In the genomic region with DNA sequence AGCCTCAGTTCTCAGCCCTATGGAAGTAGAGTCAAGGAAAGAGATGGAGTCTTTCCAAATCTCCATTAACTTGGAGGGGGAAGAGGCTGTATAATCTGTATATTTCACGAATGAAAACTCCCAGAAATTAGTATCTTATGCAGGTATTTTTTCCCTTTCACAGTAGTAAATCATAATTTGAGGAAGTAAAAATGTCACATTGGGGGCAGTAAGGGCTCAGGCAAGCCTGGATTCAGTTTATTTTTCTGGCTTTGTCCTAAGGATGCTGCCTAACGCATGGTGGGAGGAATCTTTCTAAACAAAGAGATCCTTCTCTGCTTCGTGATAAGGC, we compare ENCODE assay signal across 2 cellular contexts.
TF ChIP-seq lines count a peak whose summit lies in the region.

No MANE protein-coding gene starts in this region.

TF ChIP-seq in IMR-90, 13 proteins besides CTCF, POLR2A, EP300 and RAD21:
- TF ChIP-seq SMC3 (IDR thresholded peaks at IDR 0.05; ENCODE audit: low read depth, low read length) (no peak), MXI1 (IDR thresholded peaks at IDR 0.05; ENCODE audit: borderline replicate concordance, low read depth, low read length) (no peak), CEBPB (IDR thresholded peaks at IDR 0.05; ENCODE audit: low read depth, low read length) (no peak), MAFK (IDR thresholded peaks at IDR 0.05; ENCODE audit: low read depth, low read length) (no peak), NFE2L2 (IDR thresholded peaks at IDR 0.05; ENCODE audit: low read depth, low read length) (no peak), FOS (IDR thresholded peaks at IDR 0.05; ENCODE audit: low read depth, low read length) (no peak), RCOR1 (IDR thresholded peaks at IDR 0.05; ENCODE audit: insufficient replicate concordance, low read length) (no peak), MAZ (IDR thresholded peaks at IDR 0.05; ENCODE audit: borderline replicate concordance, low read depth, low read length) (no peak), CHD1 (IDR thresholded peaks at IDR 0.05; ENCODE audit: low read depth, low read length) (no peak), BHLHE40 (IDR thresholded peaks at IDR 0.05; ENCODE audit: low read depth, low read length) (no peak)
- TF ChIP-seq, protein P1, sequence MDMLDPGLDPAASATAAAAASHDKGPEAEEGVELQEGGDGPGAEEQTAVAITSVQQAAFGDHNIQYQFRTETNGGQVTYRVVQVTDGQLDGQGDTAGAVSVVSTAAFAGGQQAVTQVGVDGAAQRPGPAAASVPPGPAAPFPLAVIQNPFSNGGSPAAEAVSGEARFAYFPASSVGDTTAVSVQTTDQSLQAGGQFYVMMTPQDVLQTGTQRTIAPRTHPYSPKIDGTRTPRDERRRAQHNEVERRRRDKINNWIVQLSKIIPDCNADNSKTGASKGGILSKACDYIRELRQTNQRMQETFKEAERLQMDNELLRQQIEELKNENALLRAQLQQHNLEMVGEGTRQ (IDR thresholded peaks at IDR 0.05; ENCODE audit: low read depth, low read length): no peak
- TF ChIP-seq, protein P2, sequence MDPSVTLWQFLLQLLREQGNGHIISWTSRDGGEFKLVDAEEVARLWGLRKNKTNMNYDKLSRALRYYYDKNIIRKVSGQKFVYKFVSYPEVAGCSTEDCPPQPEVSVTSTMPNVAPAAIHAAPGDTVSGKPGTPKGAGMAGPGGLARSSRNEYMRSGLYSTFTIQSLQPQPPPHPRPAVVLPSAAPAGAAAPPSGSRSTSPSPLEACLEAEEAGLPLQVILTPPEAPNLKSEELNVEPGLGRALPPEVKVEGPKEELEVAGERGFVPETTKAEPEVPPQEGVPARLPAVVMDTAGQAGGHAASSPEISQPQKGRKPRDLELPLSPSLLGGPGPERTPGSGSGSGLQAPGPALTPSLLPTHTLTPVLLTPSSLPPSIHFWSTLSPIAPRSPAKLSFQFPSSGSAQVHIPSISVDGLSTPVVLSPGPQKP (IDR thresholded peaks at IDR 0.05; ENCODE audit: borderline replicate concordance, low read depth, low read length): no peak

TF ChIP-seq in HepG2, 621 proteins besides CTCF, POLR2A, EP300 and RAD21 (continues in another document):
- no peak for TF ChIP-seq HMG20B (CRISPR knock-in tag; conservative IDR thresholded peaks at IDR 0.05)
- TF ChIP-seq, protein P3, sequence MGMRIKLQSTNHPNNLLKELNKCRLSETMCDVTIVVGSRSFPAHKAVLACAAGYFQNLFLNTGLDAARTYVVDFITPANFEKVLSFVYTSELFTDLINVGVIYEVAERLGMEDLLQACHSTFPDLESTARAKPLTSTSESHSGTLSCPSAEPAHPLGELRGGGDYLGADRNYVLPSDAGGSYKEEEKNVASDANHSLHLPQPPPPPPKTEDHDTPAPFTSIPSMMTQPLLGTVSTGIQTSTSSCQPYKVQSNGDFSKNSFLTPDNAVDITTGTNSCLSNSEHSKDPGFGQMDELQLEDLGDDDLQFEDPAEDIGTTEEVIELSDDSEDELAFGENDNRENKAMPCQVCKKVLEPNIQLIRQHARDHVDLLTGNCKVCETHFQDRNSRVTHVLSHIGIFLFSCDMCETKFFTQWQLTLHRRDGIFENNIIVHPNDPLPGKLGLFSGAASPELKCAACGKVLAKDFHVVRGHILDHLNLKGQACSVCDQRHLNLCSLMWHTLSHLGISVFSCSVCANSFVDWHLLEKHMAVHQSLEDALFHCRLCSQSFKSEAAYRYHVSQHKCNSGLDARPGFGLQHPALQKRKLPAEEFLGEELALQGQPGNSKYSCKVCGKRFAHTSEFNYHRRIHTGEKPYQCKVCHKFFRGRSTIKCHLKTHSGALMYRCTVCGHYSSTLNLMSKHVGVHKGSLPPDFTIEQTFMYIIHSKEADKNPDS (CRISPR knock-in tag; IDR thresholded peaks at IDR 0.05): no peak
- TF ChIP-seq FOXC1 (CRISPR knock-in tag; IDR thresholded peaks at IDR 0.05; ENCODE audit: borderline replicate concordance): peak; percentile 9; the same call in 1 of the 2 replicates
- TF ChIP-seq, protein P4, sequence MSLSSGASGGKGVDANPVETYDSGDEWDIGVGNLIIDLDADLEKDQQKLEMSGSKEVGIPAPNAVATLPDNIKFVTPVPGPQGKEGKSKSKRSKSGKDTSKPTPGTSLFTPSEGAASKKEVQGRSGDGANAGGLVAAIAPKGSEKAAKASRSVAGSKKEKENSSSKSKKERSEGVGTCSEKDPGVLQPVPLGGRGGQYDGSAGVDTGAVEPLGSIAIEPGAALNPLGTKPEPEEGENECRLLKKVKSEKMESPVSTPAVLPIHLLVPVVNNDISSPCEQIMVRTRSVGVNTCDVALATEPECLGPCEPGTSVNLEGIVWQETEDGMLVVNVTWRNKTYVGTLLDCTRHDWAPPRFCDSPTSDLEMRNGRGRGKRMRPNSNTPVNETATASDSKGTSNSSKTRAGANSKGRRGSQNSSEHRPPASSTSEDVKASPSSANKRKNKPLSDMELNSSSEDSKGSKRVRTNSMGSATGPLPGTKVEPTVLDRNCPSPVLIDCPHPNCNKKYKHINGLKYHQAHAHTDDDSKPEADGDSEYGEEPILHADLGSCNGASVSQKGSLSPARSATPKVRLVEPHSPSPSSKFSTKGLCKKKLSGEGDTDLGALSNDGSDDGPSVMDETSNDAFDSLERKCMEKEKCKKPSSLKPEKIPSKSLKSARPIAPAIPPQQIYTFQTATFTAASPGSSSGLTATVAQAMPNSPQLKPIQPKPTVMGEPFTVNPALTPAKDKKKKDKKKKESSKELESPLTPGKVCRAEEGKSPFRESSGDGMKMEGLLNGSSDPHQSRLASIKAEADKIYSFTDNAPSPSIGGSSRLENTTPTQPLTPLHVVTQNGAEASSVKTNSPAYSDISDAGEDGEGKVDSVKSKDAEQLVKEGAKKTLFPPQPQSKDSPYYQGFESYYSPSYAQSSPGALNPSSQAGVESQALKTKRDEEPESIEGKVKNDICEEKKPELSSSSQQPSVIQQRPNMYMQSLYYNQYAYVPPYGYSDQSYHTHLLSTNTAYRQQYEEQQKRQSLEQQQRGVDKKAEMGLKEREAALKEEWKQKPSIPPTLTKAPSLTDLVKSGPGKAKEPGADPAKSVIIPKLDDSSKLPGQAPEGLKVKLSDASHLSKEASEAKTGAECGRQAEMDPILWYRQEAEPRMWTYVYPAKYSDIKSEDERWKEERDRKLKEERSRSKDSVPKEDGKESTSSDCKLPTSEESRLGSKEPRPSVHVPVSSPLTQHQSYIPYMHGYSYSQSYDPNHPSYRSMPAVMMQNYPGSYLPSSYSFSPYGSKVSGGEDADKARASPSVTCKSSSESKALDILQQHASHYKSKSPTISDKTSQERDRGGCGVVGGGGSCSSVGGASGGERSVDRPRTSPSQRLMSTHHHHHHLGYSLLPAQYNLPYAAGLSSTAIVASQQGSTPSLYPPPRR (CRISPR knock-in tag; IDR thresholded peaks at IDR 0.05; ENCODE audit: borderline replicate concordance): no peak
- TF ChIP-seq AKAP8 (CRISPR knock-in tag; IDR thresholded peaks at IDR 0.05): no peak
- no peak for TF ChIP-seq HDAC6 (IDR thresholded peaks at IDR 0.05; ENCODE audit: low read depth, low read length)
- TF ChIP-seq, protein P5, sequence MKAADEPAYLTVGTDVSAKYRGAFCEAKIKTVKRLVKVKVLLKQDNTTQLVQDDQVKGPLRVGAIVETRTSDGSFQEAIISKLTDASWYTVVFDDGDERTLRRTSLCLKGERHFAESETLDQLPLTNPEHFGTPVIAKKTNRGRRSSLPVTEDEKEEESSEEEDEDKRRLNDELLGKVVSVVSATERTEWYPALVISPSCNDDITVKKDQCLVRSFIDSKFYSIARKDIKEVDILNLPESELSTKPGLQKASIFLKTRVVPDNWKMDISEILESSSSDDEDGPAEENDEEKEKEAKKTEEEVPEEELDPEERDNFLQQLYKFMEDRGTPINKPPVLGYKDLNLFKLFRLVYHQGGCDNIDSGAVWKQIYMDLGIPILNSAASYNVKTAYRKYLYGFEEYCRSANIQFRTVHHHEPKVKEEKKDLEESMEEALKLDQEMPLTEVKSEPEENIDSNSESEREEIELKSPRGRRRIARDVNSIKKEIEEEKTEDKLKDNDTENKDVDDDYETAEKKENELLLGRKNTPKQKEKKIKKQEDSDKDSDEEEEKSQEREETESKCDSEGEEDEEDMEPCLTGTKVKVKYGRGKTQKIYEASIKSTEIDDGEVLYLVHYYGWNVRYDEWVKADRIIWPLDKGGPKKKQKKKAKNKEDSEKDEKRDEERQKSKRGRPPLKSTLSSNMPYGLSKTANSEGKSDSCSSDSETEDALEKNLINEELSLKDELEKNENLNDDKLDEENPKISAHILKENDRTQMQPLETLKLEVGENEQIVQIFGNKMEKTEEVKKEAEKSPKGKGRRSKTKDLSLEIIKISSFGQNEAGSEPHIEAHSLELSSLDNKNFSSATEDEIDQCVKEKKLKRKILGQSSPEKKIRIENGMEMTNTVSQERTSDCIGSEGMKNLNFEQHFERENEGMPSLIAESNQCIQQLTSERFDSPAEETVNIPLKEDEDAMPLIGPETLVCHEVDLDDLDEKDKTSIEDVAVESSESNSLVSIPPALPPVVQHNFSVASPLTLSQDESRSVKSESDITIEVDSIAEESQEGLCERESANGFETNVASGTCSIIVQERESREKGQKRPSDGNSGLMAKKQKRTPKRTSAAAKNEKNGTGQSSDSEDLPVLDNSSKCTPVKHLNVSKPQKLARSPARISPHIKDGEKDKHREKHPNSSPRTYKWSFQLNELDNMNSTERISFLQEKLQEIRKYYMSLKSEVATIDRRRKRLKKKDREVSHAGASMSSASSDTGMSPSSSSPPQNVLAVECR (CRISPR knock-in tag; IDR thresholded peaks at IDR 0.05; ENCODE audit: borderline replicate concordance): no peak
- TF ChIP-seq, protein P6, sequence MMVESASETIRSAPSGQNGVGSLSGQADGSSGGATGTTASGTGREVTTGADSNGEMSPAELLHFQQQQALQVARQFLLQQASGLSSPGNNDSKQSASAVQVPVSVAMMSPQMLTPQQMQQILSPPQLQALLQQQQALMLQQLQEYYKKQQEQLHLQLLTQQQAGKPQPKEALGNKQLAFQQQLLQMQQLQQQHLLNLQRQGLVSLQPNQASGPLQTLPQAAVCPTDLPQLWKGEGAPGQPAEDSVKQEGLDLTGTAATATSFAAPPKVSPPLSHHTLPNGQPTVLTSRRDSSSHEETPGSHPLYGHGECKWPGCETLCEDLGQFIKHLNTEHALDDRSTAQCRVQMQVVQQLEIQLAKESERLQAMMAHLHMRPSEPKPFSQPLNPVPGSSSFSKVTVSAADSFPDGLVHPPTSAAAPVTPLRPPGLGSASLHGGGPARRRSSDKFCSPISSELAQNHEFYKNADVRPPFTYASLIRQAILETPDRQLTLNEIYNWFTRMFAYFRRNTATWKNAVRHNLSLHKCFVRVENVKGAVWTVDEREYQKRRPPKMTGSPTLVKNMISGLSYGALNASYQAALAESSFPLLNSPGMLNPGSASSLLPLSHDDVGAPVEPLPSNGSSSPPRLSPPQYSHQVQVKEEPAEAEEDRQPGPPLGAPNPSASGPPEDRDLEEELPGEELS (CRISPR knock-in tag; IDR thresholded peaks at IDR 0.05): no peak
- TF ChIP-seq, protein P7, sequence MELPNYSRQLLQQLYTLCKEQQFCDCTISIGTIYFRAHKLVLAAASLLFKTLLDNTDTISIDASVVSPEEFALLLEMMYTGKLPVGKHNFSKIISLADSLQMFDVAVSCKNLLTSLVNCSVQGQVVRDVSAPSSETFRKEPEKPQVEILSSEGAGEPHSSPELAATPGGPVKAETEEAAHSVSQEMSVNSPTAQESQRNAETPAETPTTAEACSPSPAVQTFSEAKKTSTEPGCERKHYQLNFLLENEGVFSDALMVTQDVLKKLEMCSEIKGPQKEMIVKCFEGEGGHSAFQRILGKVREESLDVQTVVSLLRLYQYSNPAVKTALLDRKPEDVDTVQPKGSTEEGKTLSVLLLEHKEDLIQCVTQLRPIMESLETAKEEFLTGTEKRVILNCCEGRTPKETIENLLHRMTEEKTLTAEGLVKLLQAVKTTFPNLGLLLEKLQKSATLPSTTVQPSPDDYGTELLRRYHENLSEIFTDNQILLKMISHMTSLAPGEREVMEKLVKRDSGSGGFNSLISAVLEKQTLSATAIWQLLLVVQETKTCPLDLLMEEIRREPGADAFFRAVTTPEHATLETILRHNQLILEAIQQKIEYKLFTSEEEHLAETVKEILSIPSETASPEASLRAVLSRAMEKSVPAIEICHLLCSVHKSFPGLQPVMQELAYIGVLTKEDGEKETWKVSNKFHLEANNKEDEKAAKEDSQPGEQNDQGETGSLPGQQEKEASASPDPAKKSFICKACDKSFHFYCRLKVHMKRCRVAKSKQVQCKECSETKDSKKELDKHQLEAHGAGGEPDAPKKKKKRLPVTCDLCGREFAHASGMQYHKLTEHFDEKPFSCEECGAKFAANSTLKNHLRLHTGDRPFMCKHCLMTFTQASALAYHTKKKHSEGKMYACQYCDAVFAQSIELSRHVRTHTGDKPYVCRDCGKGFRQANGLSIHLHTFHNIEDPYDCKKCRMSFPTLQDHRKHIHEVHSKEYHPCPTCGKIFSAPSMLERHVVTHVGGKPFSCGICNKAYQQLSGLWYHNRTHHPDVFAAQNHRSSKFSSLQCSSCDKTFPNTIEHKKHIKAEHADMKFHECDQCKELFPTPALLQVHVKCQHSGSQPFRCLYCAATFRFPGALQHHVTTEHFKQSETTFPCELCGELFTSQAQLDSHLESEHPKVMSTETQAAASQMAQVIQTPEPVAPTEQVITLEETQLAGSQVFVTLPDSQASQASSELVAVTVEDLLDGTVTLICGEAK (IDR thresholded peaks at IDR 0.05): no peak
- TF ChIP-seq, protein P7 (CRISPR knock-in tag; IDR thresholded peaks at IDR 0.05): no peak
- 0 out of 2 replicates have a peak, but pooled peaks have one; percentile 10 for TF ChIP-seq ZNF558 (CRISPR knock-in tag; IDR thresholded peaks at IDR 0.05; ENCODE audit: borderline replicate concordance)
